8 cellular contexts compared by ENCODE assay signal in the genomic region with DNA sequence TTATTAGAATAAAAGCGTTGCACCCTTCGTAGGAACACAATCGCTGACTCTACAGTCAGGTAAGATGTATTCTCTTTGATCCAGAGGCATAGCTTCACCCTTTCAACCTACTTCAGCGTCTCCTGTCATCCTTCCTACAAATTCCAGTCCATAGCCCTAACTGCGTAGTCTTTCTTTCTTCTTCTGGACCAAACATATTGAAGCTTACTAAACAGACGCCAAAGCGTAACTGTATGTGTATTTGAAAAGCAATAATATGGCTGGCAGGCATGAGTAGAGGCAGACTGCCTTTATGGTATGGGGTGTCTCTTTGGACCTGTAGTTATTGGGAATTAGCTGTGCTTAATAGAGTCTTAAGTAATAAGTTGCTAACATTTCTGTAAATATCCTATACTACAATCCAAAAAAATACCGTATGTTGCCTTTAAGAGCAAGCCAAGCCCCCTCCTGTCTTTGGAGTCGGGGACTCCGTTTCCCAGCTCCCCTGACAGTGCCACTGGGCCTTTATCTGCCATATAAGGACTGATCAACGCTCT. TPM values are rescaled to one million over a fixed set of nuclear protein-coding genes. Genes with fewer than 3 reads are reported as not detected.
DNase-seq lines count a peak whose midpoint lies in the region; ATAC-seq and TF ChIP-seq lines count a peak whose summit lies in the region.

No MANE protein-coding gene starts in this region.

- no CpG with 5 or more reads among the region's 11 CpGs for WGBS in H9 (ENCODE audit: extremely low coverage, insufficient read length, low lambda C conversion rate)
- 57% methylated on average over 11 of the region's 11 CpGs for WGBS in right cardiac atrium

- no peak overlapping the region for H3K4ac ChIP-seq in H9 (ENCODE audit: low read depth, low read length)

- no peak overlapping the region for H3K23ac ChIP-seq in H9 (ENCODE audit: insufficient read length, low read depth, low read length)

- no peak overlapping the region for H2BK15ac ChIP-seq in H9 (ENCODE audit: low read depth, low read length)

- no peak overlapping the region for H3K9ac ChIP-seq in H9 (ENCODE audit: extremely low read depth, insufficient read length, low read length)

- no peak overlapping the region for H3T11ph ChIP-seq in H9 (ENCODE audit: low read length)

- no peak overlapping the region for H4K91ac ChIP-seq in H9 (ENCODE audit: insufficient read length, low read depth, low read length)

- peaks cover 16% of the 10 kb centered on the region for H3K27me3 Mint-ChIP-seq in H9 (ENCODE audit: low read depth)

- no peaks in the 10 kb centered on the region for H3K4me1 ChIP-seq in H9 (ENCODE audit: insufficient read depth, low read length)
- peaks cover 2% of the 10 kb centered on the region for H3K4me1 ChIP-seq in right cardiac atrium (ENCODE audit: control insufficient read depth, insufficient read depth, low read length)

- H2AK5ac ChIP-seq in H9 (ENCODE audit: insufficient read length, low read length): no peak overlapping the region

- in situ Hi-C loops in ACHN (cut with HindIII; ENCODE audit: low pct_ligation_motif_present, low pct_unique_long_range_greater_than_20kb, low sequenced_read_pairs): no loop called here

- no peak overlapping the region for H4K8ac ChIP-seq in H9 (replicated peaks; ENCODE audit: insufficient read length, low read depth, low read length)

- no peak overlapping the region for H2BK5ac ChIP-seq in H9 (ENCODE audit: insufficient read length, low read length)

- H3K27me3 ChIP-seq in H9 (ENCODE audit: insufficient read depth, low read length): no peaks in the 10 kb centered on the region
- H3K27me3 ChIP-seq in WERI-Rb-1 (ENCODE audit: insufficient read depth, low read depth, severe bottlenecking): no peaks in the 10 kb centered on the region
- no peaks in the 10 kb centered on the region for H3K27me3 ChIP-seq in right cardiac atrium (ENCODE audit: control insufficient read depth, insufficient read depth)

- H3K27ac Mint-ChIP-seq in H9: peak overlapping the region in 1 of 3 experiments; percentile 22; a peak in 1 of 7 replicates
- peak overlapping the region; percentile 97 for H3K27ac Mint-ChIP-seq in stimulated activated effector memory CD8-positive, alpha-beta T cell treated with anti-CD3 and anti-CD28 coated beads, Interleukin-12 subunit alpha, Interleukin-12 subunit beta, amount 100 ng/mL, for 72 hours

- peaks cover 6% of the 10 kb centered on the region for H3K36me3 ChIP-seq in WERI-Rb-1

- no peak overlapping the region for H4K5ac ChIP-seq in H9 (ENCODE audit: insufficient read length, low read depth, low read length)

- H3K4me1 Mint-ChIP-seq in H9: peaks cover 13% of the 10 kb centered on the region in 2 experiments
- peaks cover 37% of the 10 kb centered on the region for H3K4me1 Mint-ChIP-seq in stimulated activated effector memory CD8-positive, alpha-beta T cell treated with anti-CD3 and anti-CD28 coated beads, Interleukin-12 subunit alpha, Interleukin-12 subunit beta, amount 100 ng/mL, for 72 hours

- no peaks in the 10 kb centered on the region for H3K9me3 ChIP-seq in H9 (ENCODE audit: control insufficient read depth, low read depth, low read length)
- no peaks in the 10 kb centered on the region for H3K9me3 ChIP-seq in WERI-Rb-1 (ENCODE audit: severe bottlenecking)
- H3K9me3 ChIP-seq in right cardiac atrium (ENCODE audit: control insufficient read depth, low read length): no peaks in the 10 kb centered on the region

- H3K4me3 ChIP-seq in WERI-Rb-1 (ENCODE audit: low read depth, low read length): peak overlapping the region; percentile 34
- peak overlapping the region; percentile 86 for H3K4me3 ChIP-seq in right cardiac atrium (ENCODE audit: low read length)

- ATAC-seq in right cardiac atrium (no peak), GM21576 (IDR thresholded peaks at IDR 0.05; ENCODE audit: unreplicated experiment) (no peak), GM19351 (IDR thresholded peaks at IDR 0.05; ENCODE audit: unreplicated experiment) (no peak), HG03457 (IDR thresholded peaks at IDR 0.05; ENCODE audit: unreplicated experiment) (no peak)
- ATAC-seq in stimulated activated effector memory CD8-positive, alpha-beta T cell treated with anti-CD3 and anti-CD28 coated beads, Interleukin-12 subunit alpha, Interleukin-12 subunit beta, amount 100 ng/mL, for 72 hours: no peak

- intact Hi-C loops in right cardiac atrium (cut with DNase I): no loop called here

- no peak overlapping the region for H3K27ac ChIP-seq in H9 (ENCODE audit: insufficient read length, low read depth, low read length)
- H3K27ac ChIP-seq in WERI-Rb-1: peak overlapping the region; percentile 66
- peak overlapping the region; percentile 59 for H3K27ac ChIP-seq in right cardiac atrium (ENCODE audit: low read length)

- peak overlapping the region; percentile 32 for H3K4me2 ChIP-seq in H9 (ENCODE audit: insufficient read depth, insufficient read length, low read length)

- H2AFZ ChIP-seq in H9 (ENCODE audit: low read length): peak overlapping the region; percentile 52

- peaks cover 0 to 1% (median 0%) of the 10 kb centered on the region in 3 experiments; a peak in 1 of 7 replicates for H3K36me3 Mint-ChIP-seq in H9 (ENCODE audit: insufficient read depth in 1 of 3, low read depth in 3 of 3)
- peaks cover 15% of the 10 kb centered on the region for H3K36me3 Mint-ChIP-seq in stimulated activated effector memory CD8-positive, alpha-beta T cell treated with anti-CD3 and anti-CD28 coated beads, Interleukin-12 subunit alpha, Interleukin-12 subunit beta, amount 100 ng/mL, for 72 hours

- H2BK120ac ChIP-seq in H9 (ENCODE audit: low read depth, low read length, poor library complexity, severe bottlenecking): no peak overlapping the region

- no peaks in the 10 kb centered on the region for H3K9me3 Mint-ChIP-seq in H9
- peaks cover 7% of the 10 kb centered on the region for H3K9me3 Mint-ChIP-seq in stimulated activated effector memory CD8-positive, alpha-beta T cell treated with anti-CD3 and anti-CD28 coated beads, Interleukin-12 subunit alpha, Interleukin-12 subunit beta, amount 100 ng/mL, for 72 hours

- H2BK12ac ChIP-seq in H9 (ENCODE audit: insufficient read length, low read depth, low read length): no peak overlapping the region

- H3K79me2 ChIP-seq in H9 (ENCODE audit: insufficient read depth, low read length): peaks cover 10% of the 10 kb centered on the region; the same call in 1 of the 2 replicates

- no peak for DNase-seq in H9
- DNase-seq in WERI-Rb-1: no peak
- DNase-seq in right cardiac atrium: no peak
- no peak for DNase-seq in stimulated activated effector memory CD8-positive, alpha-beta T cell treated with anti-CD3 and anti-CD28 coated beads, Interleukin-12 subunit alpha, Interleukin-12 subunit beta, amount 100 ng/mL, for 72 hours (ENCODE audit: low spot score in 2 of 2)
- no peak for DNase-seq in ACHN

- peak overlapping the region; percentile 92 to 96 for H3K4me3 Mint-ChIP-seq in H9
- H3K4me3 Mint-ChIP-seq in stimulated activated effector memory CD8-positive, alpha-beta T cell treated with anti-CD3 and anti-CD28 coated beads, Interleukin-12 subunit alpha, Interleukin-12 subunit beta, amount 100 ng/mL, for 72 hours: peak overlapping the region; percentile 94

- no peak for TF ChIP-seq CTCF in H9 (conservative IDR thresholded peaks at IDR 0.05)
- no peak for TF ChIP-seq CTCF in WERI-Rb-1 (IDR thresholded peaks at IDR 0.05; ENCODE audit: low read depth, low read length)

- no peaks in the 10 kb centered on the region for H3K79me1 ChIP-seq in H9 (ENCODE audit: insufficient read depth, low read depth, low read length, poor library complexity, severe bottlenecking)

- no peak overlapping the region for H3K56ac ChIP-seq in H9 (ENCODE audit: insufficient read length, low read depth, low read length)

- peaks cover 6% of the 10 kb centered on the region for H3K23me2 ChIP-seq in H9 (ENCODE audit: insufficient read length, low read depth, low read length, poor library complexity, severe bottlenecking)

- H2BK20ac ChIP-seq in H9 (ENCODE audit: low read depth, low read length, poor library complexity, severe bottlenecking): no peak overlapping the region

- no peak overlapping the region for H3K14ac ChIP-seq in H9 (ENCODE audit: insufficient read depth, low read length)

- H4K20me1 ChIP-seq in H9 (ENCODE audit: control insufficient read depth, insufficient read depth, insufficient read length): no peaks in the 10 kb centered on the region

- H3K18ac ChIP-seq in H9 (ENCODE audit: insufficient read length, low read depth, low read length): no peak overlapping the region

RNA-seq across cellular contexts. Expression of a gene that starts 0.4 kb away (rescaled TPM):
- total RNA-seq in H9 (2021) (13.0 and 13.9 TPM in 2 replicates), right cardiac atrium (10 to 100 TPM; 13.4 to 20.1 (median 16.8) TPM)
- polyA plus RNA-seq in right cardiac atrium: 10.7 TPM

RNA-seq across cellular contexts. Expression of a gene that starts 21.7 kb away (rescaled TPM):
- total RNA-seq in H9 (2021) (14.0 and 16.3 TPM in 2 replicates), right cardiac atrium (10 to 100 TPM in 3 of 4 donors, 1 to 10 TPM in 1; 8.7 to 12.1 (median 10.8) TPM)
- 3.6 TPM for polyA plus RNA-seq in right cardiac atrium

RNA-seq across cellular contexts. Expression of a gene that starts 25.9 kb away (rescaled TPM):
- total RNA-seq in H9 (2021) (10.0 and 12.4 TPM in 2 replicates), right cardiac atrium (10 to 100 TPM; 10.8 to 14.5 (median 11.7) TPM)
- 38.6 TPM for polyA plus RNA-seq in right cardiac atrium

RNA-seq across cellular contexts. Expression of a gene that starts 25.9 kb away (rescaled TPM):
- 3.5 and 3.8 TPM in 2 replicates for total RNA-seq in H9 (2021)
- 1 to 10 TPM; 3.0 to 5.6 (median 4.6) TPM for total RNA-seq in right cardiac atrium
- 2.7 TPM for polyA plus RNA-seq in right cardiac atrium

RNA-seq across cellular contexts. Expression of a gene that starts 38.2 kb away (rescaled TPM):
- total RNA-seq in H9 (2021): 13.5 and 13.9 TPM in 2 replicates
- 10 to 100 TPM in 3 of 4 donors, 1 to 10 TPM in 1; 8.5 to 12.6 (median 11.2) TPM for total RNA-seq in right cardiac atrium
- polyA plus RNA-seq in right cardiac atrium: 3.9 TPM
